In the genomic region with DNA sequence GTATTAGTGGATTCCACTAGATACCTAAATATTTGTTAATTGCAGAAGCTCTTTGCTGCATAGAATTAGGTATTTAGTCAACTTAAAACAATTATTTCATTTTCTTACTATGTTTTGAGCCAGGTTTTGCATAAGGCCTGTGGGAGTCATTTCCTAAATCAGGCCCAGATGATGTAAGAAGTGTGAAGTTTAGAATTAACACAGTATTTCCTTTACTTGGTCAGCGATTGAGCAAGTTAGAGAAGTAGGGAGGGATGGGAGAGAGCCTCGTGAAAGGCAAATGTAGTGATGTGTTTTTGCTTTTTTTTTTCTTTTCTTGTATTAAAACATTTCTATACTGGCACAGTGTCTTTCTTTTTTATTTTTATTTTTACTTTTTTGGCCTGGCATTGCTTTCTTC, we compare ENCODE assay signal across 18 cellular contexts.
A peak's percentile ranks its signal among the peaks of the same experiment; 100 is the strongest.
DNase-seq lines count a peak whose midpoint lies in the region.
"Had no signal": no experiment of that assay in that cellular context is flagged by ENCODE, and none has a peak within 500 bp of the region (broad histone marks: within the 10 kb centered on the region; RNA-seq: fewer than 3 reads in every experiment).

No MANE protein-coding gene starts in this region.

- peak; percentile 27 to 37 for DNase-seq in AML-193 (lab: John Stamatoyannopoulos, UW)
- peak; percentile 74 for DNase-seq in MV-4-11 (lab: John Stamatoyannopoulos, UW)
- peak; percentile 4 for DNase-seq in adipocyte (ENCODE audit: low read depth)
- peak; percentile 8 for DNase-seq in renal cortical epithelial cell (ENCODE audit: low read depth)
- no peak for DNase-seq in HK-2 (ENCODE audit: unreplicated experiment)
- DNase-seq in NCI-H748 (lab: John Stamatoyannopoulos, UW; ENCODE audit: unreplicated experiment), result no peak
- DNase-seq in Ammon's horn (ENCODE audit: low spot score), result no peak
- DNase-seq: Calu3; CD4-positive, alpha-beta memory T cell; DMS79 treated with DMSO at 0.1 percent for 48 hours; GOT3; KBM-7; NCI-H1105 treated with DMSO at 0.1 percent for 48 hours; NCI-H1694 treated with DMSO at 0.1 percent for 48 hours; NCI-H226; NCI-H524 treated with DMSO at 0.1 percent for 48 hours had no signal

- H3K4me1 ChIP-seq in adipocyte (ENCODE audit: control insufficient read depth, insufficient read depth, low read length), result no peaks in the 10 kb centered on the region
- H3K4me1 ChIP-seq: A549, SJSA1 had no signal

- H3K9ac ChIP-seq in adipocyte (ENCODE audit: low read length), result no peak overlapping the region

- H3K9me3 ChIP-seq in adipocyte (ENCODE audit: control insufficient read depth, low read length), result no peaks in the 10 kb centered on the region
- H3K9me3 ChIP-seq: A549 had no signal

- H3K4me3 ChIP-seq in adipocyte (ENCODE audit: low read length), result no peak overlapping the region
- H3K4me3 ChIP-seq: A549, SJSA1 had no signal

- no peaks in the 10 kb centered on the region for H3K27me3 ChIP-seq in adipocyte (replicated peaks; ENCODE audit: control insufficient read depth, insufficient read depth, low read length)
- H3K27me3 ChIP-seq: SJSA1 had no signal

- H3K36me3 ChIP-seq in adipocyte (ENCODE audit: control insufficient read depth, insufficient read depth, low read length, severe bottlenecking), result no peaks in the 10 kb centered on the region
- H3K36me3 ChIP-seq: SJSA1 had no signal

Comparison
In these comparisons a context has a peak if more than half of its experiments do, and no peak if none do; other contexts are left out.
1. DNase-seq: peak in AML-193 (2 of 2), MV-4-11 (single experiment), adipocyte (single experiment) and renal cortical epithelial cell (single experiment); none in HK-2 (single experiment), NCI-H748 (single experiment) and Ammon's horn (single experiment).